In the genomic region with DNA sequence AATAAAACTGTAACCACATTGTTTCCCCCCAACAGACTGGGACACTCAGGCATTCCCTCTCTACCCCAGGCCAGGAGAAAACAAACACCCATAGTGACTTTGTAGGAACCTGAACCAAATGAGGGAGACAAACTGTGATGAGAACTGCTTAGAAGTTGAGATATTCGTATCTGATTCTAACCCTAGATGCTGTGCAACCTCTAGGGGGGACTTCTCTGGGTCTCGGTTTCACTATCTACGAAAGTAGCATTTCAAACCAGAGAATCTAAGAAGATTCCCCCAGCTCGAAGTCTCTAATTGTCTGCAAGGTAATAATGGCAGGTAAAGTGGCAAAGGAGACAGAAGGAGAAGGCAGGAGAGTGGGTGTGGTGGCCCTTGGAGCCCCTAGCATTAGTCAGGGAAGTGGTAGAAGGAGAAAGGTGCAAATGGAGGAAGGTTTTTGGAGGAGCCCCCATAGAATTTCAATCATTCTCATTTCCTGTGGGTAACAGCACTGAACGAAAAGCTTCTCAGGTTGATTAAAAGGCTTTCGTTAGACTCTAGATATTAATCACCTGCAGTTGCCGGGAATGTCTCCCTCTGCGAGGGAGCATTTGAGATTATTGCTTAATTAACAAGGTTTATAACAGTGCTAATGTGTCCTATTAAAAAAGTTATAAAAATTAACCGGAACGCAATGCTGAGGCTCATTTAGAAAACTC, we compare ENCODE assay signal across 15 cellular contexts. TPM values are rescaled to one million over a fixed set of nuclear protein-coding genes. Genes with fewer than 3 reads are reported as not detected.
DNase-seq lines count a peak whose midpoint lies in the region; ATAC-seq and TF ChIP-seq lines count a peak whose summit lies in the region.
"Had no signal": no experiment of that assay in that cellular context is flagged by ENCODE, and none has a peak within 500 bp of the region (broad histone marks: within the 10 kb centered on the region; RNA-seq: fewer than 3 reads in every experiment).

No MANE protein-coding gene starts in this region.

- H3K27me3 Mint-ChIP-seq in stimulated activated naive B cell treated with anti-CD40 and anti-IgM and Interleukin-4, amounts not matched to agents 10 μg/mL and 1 μg/mL and 100 μg/mL, for 72 hours = no peaks in the 10 kb centered on the region
- H3K27me3 Mint-ChIP-seq: CD4-positive, alpha-beta T cell had no signal

- H3K27me3 ChIP-seq in ascending aorta = no peaks in the 10 kb centered on the region
- H3K27me3 ChIP-seq in thyroid gland = no peaks in the 10 kb centered on the region
- H3K27me3 ChIP-seq: left lung had no signal

- H3K4me3 Mint-ChIP-seq in stimulated activated naive B cell treated with anti-CD40 and anti-IgM and Interleukin-4, amounts not matched to agents 10 μg/mL and 1 μg/mL and 100 μg/mL, for 72 hours = no peak overlapping the region
- H3K4me3 Mint-ChIP-seq: CD4-positive, alpha-beta T cell; nephron progenitor cell had no signal

- no peaks in the 10 kb centered on the region for H3K9me3 Mint-ChIP-seq in stimulated activated naive B cell treated with anti-CD40 and anti-IgM and Interleukin-4, amounts not matched to agents 10 μg/mL and 1 μg/mL and 100 μg/mL, for 72 hours
- H3K9me3 Mint-ChIP-seq: CD4-positive, alpha-beta T cell; nephron progenitor cell had no signal

- no peak for TF ChIP-seq CTCF in ascending aorta (IDR thresholded peaks at IDR 0.05)
- no peak for TF ChIP-seq CTCF in thyroid gland (IDR thresholded peaks at IDR 0.05)

- peak overlapping the region; percentile 26 for H3K27ac Mint-ChIP-seq in stimulated activated naive B cell treated with anti-CD40 and anti-IgM and Interleukin-4, amounts not matched to agents 10 μg/mL and 1 μg/mL and 100 μg/mL, for 72 hours
- H3K27ac Mint-ChIP-seq: CD4-positive, alpha-beta T cell; nephron progenitor cell had no signal

- peaks cover 0 to 8% of the 10 kb centered on the region in 2 donors for H3K4me1 Mint-ChIP-seq in stimulated activated naive B cell treated with anti-CD40 and anti-IgM and Interleukin-4, amounts not matched to agents 10 μg/mL and 1 μg/mL and 100 μg/mL, for 72 hours
- H3K4me1 Mint-ChIP-seq: nephron progenitor cell had no signal

- no peak for TF ChIP-seq POLR2A in thyroid gland (IDR thresholded peaks at IDR 0.05)

- H3K4me3 ChIP-seq in ascending aorta = no peak overlapping the region
- no peak overlapping the region for H3K4me3 ChIP-seq in thyroid gland (replicated peaks in 1 of 3)
- H3K4me3 ChIP-seq: left lung had no signal

- H3K4me1 ChIP-seq in ascending aorta = no peaks in the 10 kb centered on the region
- H3K4me1 ChIP-seq in thyroid gland = no peaks in the 10 kb centered on the region
- H3K4me1 ChIP-seq: left lung had no signal

- H3K27ac ChIP-seq in ascending aorta (no peak overlapping the region), thyroid gland (no peak overlapping the region)
- H3K27ac ChIP-seq: left lung had no signal

- peak; percentile 81 for ATAC-seq in GM19035 (IDR thresholded peaks at IDR 0.05; ENCODE audit: unreplicated experiment)
- peak; percentile 54 for ATAC-seq in GM21737 (IDR thresholded peaks at IDR 0.05; ENCODE audit: unreplicated experiment)
- ATAC-seq in HG03175 (IDR thresholded peaks at IDR 0.05; ENCODE audit: unreplicated experiment) = peak; percentile 66
- no peak for ATAC-seq in stimulated activated naive B cell treated with anti-CD40 and anti-IgM and Interleukin-4, amounts not matched to agents 10 μg/mL and 1 μg/mL and 100 μg/mL, for 72 hours (replicated peaks)
- ATAC-seq: left lung, sciatic nerve had no signal

- H3K36me3 ChIP-seq in ascending aorta = peaks cover 35 to 62% of the 10 kb centered on the region in 2 donors
- H3K36me3 ChIP-seq in thyroid gland = peaks cover 13 to 29% of the 10 kb centered on the region in 2 donors

- H3K36me3 Mint-ChIP-seq in stimulated activated naive B cell treated with anti-CD40 and anti-IgM and Interleukin-4, amounts not matched to agents 10 μg/mL and 1 μg/mL and 100 μg/mL, for 72 hours = peaks cover 18 to 36% of the 10 kb centered on the region in 2 donors

- no peaks in the 10 kb centered on the region for H3K9me3 ChIP-seq in ascending aorta
- H3K9me3 ChIP-seq in thyroid gland = no peaks in the 10 kb centered on the region
- H3K9me3 ChIP-seq: left lung had no signal

- 85 to 90% methylated on average over 10 of the region's 10 CpGs for WGBS in thyroid gland, 2 donors

- DNase-seq in stimulated activated naive B cell treated with anti-CD40 and anti-IgM and Interleukin-4, amounts not matched to agents 10 μg/mL and 1 μg/mL and 100 μg/mL, for 72 hours = no peak
- no peak for DNase-seq in ascending aorta (ENCODE audit: low spot score in 2 of 2)
- no peak for DNase-seq in DMS153 treated with DMSO at 0.1 percent for 48 hours (lab: John Stamatoyannopoulos, UW; ENCODE audit: unreplicated experiment)
- no peak for DNase-seq in thyroid gland
- DNase-seq: activated naive CD4-positive, alpha-beta T cell treated with Interleukin-2 at 50 U/mL for 16 hours; CD4-positive, alpha-beta T cell; cerebellar nuclear complex; GDM1; left lung; nephron progenitor cell; T-helper 9 cell had no signal

- intact Hi-C loops in ascending aorta (cut with DNase I) (no loop called here), thyroid gland (cut with DNase I) (no loop called here)

RNA-seq across cellular contexts. Expression of a gene that starts 46.4 kb away (rescaled TPM):
- 3.4 TPM for total RNA-seq in ascending aorta
- 10 to 100 TPM in 1 of 4 donors, 1 to 10 TPM in 3; 4.7 to 15.7 (median 5.5) TPM for total RNA-seq in thyroid gland

Comparison
In these comparisons a context has a peak if more than half of its experiments do, and no peak if none do; other contexts are left out.
1. ATAC-seq: peak in GM19035 (single experiment), GM21737 (single experiment) and HG03175 (single experiment); none in stimulated activated naive B cell treated with anti-CD40 and anti-IgM and Interleukin-4, amounts not matched to agents 10 μg/mL and 1 μg/mL and 100 μg/mL, for 72 hours (0 of 2).